7 cellular contexts compared by ENCODE assay signal in the genomic region with DNA sequence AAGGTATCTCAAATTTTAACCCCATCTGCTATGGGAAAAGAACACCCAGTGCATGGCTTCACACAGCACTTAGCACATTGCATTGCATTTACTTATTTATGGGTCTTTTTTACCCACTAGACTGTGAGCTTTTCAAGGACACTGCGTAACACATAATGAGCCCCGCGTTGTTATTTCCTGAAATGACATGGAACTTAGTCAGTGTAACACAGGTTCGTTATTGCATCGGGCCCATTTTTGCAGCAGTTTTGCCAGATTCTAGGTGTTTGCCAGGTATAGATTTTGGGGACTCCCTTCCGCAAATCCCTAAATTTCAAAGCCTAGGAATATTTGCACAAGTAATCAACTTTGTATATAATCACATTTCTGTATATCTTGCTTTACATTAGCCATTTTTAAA.
"Had no signal": no experiment of that assay in that cellular context is flagged by ENCODE, and none has a peak within 500 bp of the region (broad histone marks: within the 10 kb centered on the region; RNA-seq: fewer than 3 reads in every experiment).

No MANE protein-coding gene starts in this region.

- H3K27me3 Mint-ChIP-seq: IgD-negative memory B cell had no signal

- H3K36me3 Mint-ChIP-seq: IgD-negative memory B cell had no signal

- DNase-seq: GM23248, GOT3, H7, HFFc6 had no signal

- H3K27ac Mint-ChIP-seq: HFFc6, IgD-negative memory B cell had no signal

- ATAC-seq: HCT116, HepG2 had no signal

- H3K4me3 Mint-ChIP-seq: HFFc6, IgD-negative memory B cell had no signal
